Comparison of ENCODE assay signal across 10 cellular contexts in the genomic region with DNA sequence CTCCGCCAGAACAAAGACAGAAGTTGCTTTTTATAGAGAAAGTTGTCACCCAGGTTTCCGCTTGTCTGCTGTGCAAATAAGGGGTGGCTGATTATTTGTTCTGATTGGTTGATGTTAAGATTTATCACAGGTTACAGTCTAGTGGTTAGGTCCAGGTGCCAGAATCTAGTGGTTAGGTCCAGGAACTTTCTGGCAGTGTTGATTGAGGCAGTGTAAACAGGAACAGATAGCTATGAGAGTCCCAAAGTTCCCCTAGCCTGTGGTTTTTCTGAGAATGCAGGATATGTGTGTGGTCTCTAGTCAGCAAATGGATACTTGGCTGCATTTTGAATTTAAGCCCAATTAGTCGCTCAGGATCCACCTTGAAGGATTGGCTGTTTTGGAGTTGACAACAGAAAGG.
DNase-seq lines count a peak whose midpoint lies in the region; ATAC-seq and TF ChIP-seq lines count a peak whose summit lies in the region.
"Had no signal": no experiment of that assay in that cellular context is flagged by ENCODE, and none has a peak within 500 bp of the region (broad histone marks: within the 10 kb centered on the region; RNA-seq: fewer than 3 reads in every experiment).

No MANE protein-coding gene starts in this region.

- no peaks in the 10 kb centered on the region for H3K9me3 ChIP-seq in DOHH2 (ENCODE audit: control insufficient read depth, insufficient read depth, low read length)
- H3K9me3 ChIP-seq: heart left ventricle, thoracic aorta had no signal

- H3K27ac Mint-ChIP-seq in activated naive CD4-positive, alpha-beta T cell treated with anti-CD3 and anti-CD28 coated beads, Interleukin-2, amount 10 ng/mL, durations not matched to agents 7 days and 5 days, result peak overlapping the region; percentile 95

- ATAC-seq in GM21619 (IDR thresholded peaks at IDR 0.05; ENCODE audit: unreplicated experiment), result peak; percentile 48

- peaks cover 68% of the 10 kb centered on the region for H3K4me1 Mint-ChIP-seq in activated naive CD4-positive, alpha-beta T cell treated with anti-CD3 and anti-CD28 coated beads, Interleukin-2, amount 10 ng/mL, durations not matched to agents 7 days and 5 days

- H3K79me2 ChIP-seq in DOHH2 (ENCODE audit: control insufficient read depth, low read length), result no peaks in the 10 kb centered on the region

- H3K27ac ChIP-seq in DOHH2 (ENCODE audit: low read depth, low read length), result peak overlapping the region; percentile 80
- H3K27ac ChIP-seq: thoracic aorta had no signal

- H3K4me3 Mint-ChIP-seq in activated naive CD4-positive, alpha-beta T cell treated with anti-CD3 and anti-CD28 coated beads, Interleukin-2, amount 10 ng/mL, durations not matched to agents 7 days and 5 days, result peak overlapping the region; percentile 0

- DNase-seq in M059J (ENCODE audit: low read depth), result peak; percentile 99
- DNase-seq in activated naive CD4-positive, alpha-beta T cell treated with anti-CD3 and anti-CD28 coated beads, Interleukin-2, amount 10 ng/mL, durations not matched to agents 7 days and 5 days, result peak; percentile 84
- peak; percentile 70 for DNase-seq in myocyte (ENCODE audit: low read depth)
- DNase-seq in dermis blood vessel endothelial cell, result no peak
- DNase-seq in NCI-H345 treated with DMSO at 0.1 percent for 48 hours (lab: John Stamatoyannopoulos, UW; ENCODE audit: unreplicated experiment), result no peak
- no peak for DNase-seq in retina
- DNase-seq: heart left ventricle had no signal

- peak overlapping the region; percentile 60 for H3K4me2 ChIP-seq in DOHH2 (ENCODE audit: low read length)

- H3K27me3 Mint-ChIP-seq in activated naive CD4-positive, alpha-beta T cell treated with anti-CD3 and anti-CD28 coated beads, Interleukin-2, amount 10 ng/mL, durations not matched to agents 7 days and 5 days, result no peaks in the 10 kb centered on the region

- H3K9me3 Mint-ChIP-seq in activated naive CD4-positive, alpha-beta T cell treated with anti-CD3 and anti-CD28 coated beads, Interleukin-2, amount 10 ng/mL, durations not matched to agents 7 days and 5 days, result peaks cover 53% of the 10 kb centered on the region

- no peak for TF ChIP-seq CTCF in DOHH2 (IDR thresholded peaks at IDR 0.05; ENCODE audit: low read depth, low read length, poor library complexity, severe bottlenecking)

- peaks cover 56% of the 10 kb centered on the region for H3K36me3 Mint-ChIP-seq in activated naive CD4-positive, alpha-beta T cell treated with anti-CD3 and anti-CD28 coated beads, Interleukin-2, amount 10 ng/mL, durations not matched to agents 7 days and 5 days

- peak overlapping the region; percentile 46 for H3K4me3 ChIP-seq in DOHH2 (ENCODE audit: low read length)
- H3K4me3 ChIP-seq: heart left ventricle, thoracic aorta had no signal

- H3K27me3 ChIP-seq in DOHH2 (ENCODE audit: control insufficient read depth, low read length), result no peaks in the 10 kb centered on the region
- H3K27me3 ChIP-seq: heart left ventricle had no signal

- H3K4me1 ChIP-seq in DOHH2 (ENCODE audit: control insufficient read depth, low read length), result peaks cover 58% of the 10 kb centered on the region

- H4K20me1 ChIP-seq in DOHH2 (ENCODE audit: control insufficient read depth, insufficient read depth, low read depth, low read length), result no peaks in the 10 kb centered on the region

- no peaks in the 10 kb centered on the region for H3K36me3 ChIP-seq in DOHH2 (ENCODE audit: control insufficient read depth, low read length)
- H3K36me3 ChIP-seq: heart left ventricle, thoracic aorta had no signal

- peaks cover 11% of the 10 kb centered on the region for H3F3A ChIP-seq in DOHH2 (ENCODE audit: control insufficient read depth, insufficient read depth)

- no peaks in the 10 kb centered on the region for H3K9me2 ChIP-seq in DOHH2 (replicated peaks; ENCODE audit: control insufficient read depth, low read length)

- CTCF ChIA-PET in activated naive CD4-positive, alpha-beta T cell treated with anti-CD3 and anti-CD28 coated beads, Interleukin-2, amount 10 ng/mL, durations not matched to agents 7 days and 5 days (lab: Charles Lee), result interaction anchor here (1.7 kb wide), 1 partner anchor 63 kb away, joined by 5 read pairs; no protein-coding TSS in a partner anchor

Comparison
In these comparisons a context has a peak if more than half of its experiments do, and no peak if none do; other contexts are left out.
1. DNase-seq: peak in M059J (single experiment), activated naive CD4-positive, alpha-beta T cell treated with anti-CD3 and anti-CD28 coated beads, Interleukin-2, amount 10 ng/mL, durations not matched to agents 7 days and 5 days (single experiment) and myocyte (single experiment); none in dermis blood vessel endothelial cell (single experiment), NCI-H345 treated with DMSO at 0.1 percent for 48 hours (single experiment) and retina (single experiment).